In the genomic region with DNA sequence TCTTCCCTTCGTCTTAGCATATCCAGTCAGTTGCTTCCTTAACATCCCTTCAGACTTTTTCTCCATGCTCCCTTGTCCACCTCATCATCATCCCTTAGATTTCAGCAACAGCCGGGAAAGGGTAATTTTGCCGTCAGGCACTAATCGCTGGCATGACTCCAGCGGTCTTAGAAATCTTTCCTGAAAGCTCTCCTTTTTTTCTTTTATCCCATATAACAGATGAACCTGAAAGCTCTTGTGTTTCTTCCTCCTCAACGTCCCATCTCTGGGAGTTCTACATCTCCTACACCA, we compare ENCODE assay signal across 8 cellular contexts. TPM values are rescaled to one million over a fixed set of nuclear protein-coding genes. Genes with fewer than 3 reads are reported as not detected.
DNase-seq lines count a peak whose midpoint lies in the region; ATAC-seq and TF ChIP-seq lines count a peak whose summit lies in the region.

No MANE protein-coding gene starts in this region.

- H3K36me3 Mint-ChIP-seq in activated naive CD4-positive, alpha-beta T cell treated with anti-CD3 and anti-CD28 coated beads, Interleukin-2, amount 50 U/mL, for 72 hours = no peaks in the 10 kb centered on the region

- no peaks in the 10 kb centered on the region for H3K27me3 ChIP-seq in hepatocyte
- H3K27me3 ChIP-seq in subcutaneous abdominal adipose tissue (ENCODE audit: control insufficient read depth in 5 of 5, insufficient read depth in 4 of 5, low read length in 5 of 5) = no peaks in the 10 kb centered on the region

- POLR2A ChIA-PET in HEK293 (lab: Yijun Ruan, JAX) = interaction anchor here (2.6 to 4.0 kb wide), 4 partner anchors 40 to 298 kb away, joined by 6 to 48 read pairs (median 22); a partner anchor contains a TSS

- H3K4me2 ChIP-seq in hepatocyte = peak overlapping the region; percentile 73

- no peak for TF ChIP-seq CTCF in HEK293 (tag by site-specific recombination; IDR thresholded peaks at IDR 0.05)
- TF ChIP-seq CTCF in hepatocyte (IDR thresholded peaks at IDR 0.05; ENCODE audit: poor library complexity) = no peak

- in situ Hi-C loops in SK-MEL-5 (cut with HindIII; ENCODE audit: low pct_unique_long_range_greater_than_20kb, low sequenced_read_pairs) = no loop called here

- 0 out of 2 replicates have a peak, but pooled peaks cover 2% of the 10 kb centered on the region for H3K4me1 ChIP-seq in HEK293 (ENCODE audit: control insufficient read depth, insufficient read depth, low read length)
- peaks cover 13% of the 10 kb centered on the region for H3K4me1 ChIP-seq in hepatocyte (ENCODE audit: insufficient read depth)
- peaks cover 0 to 35% (median 30%) of the 10 kb centered on the region in 5 donors for H3K4me1 ChIP-seq in subcutaneous abdominal adipose tissue (ENCODE audit: control insufficient read depth in 5 of 5, insufficient read depth in 5 of 5, low read length in 5 of 5)

- peak overlapping the region in 4 of 5 donors; percentile 30 to 89 (median 74) for H3K9ac ChIP-seq in subcutaneous abdominal adipose tissue (ENCODE audit: low read length in 5 of 5)

- no peaks in the 10 kb centered on the region for H3K9me2 ChIP-seq in hepatocyte (replicated peaks; ENCODE audit: insufficient read depth)

- CTCF ChIA-PET in HEK293 (lab: Yijun Ruan, JAX) = interaction anchor here (0.9 to 2.4 kb wide), 10 partner anchors 14 to 298 kb away, joined by 3 to 14 read pairs (median 4); a partner anchor contains a TSS

- peak overlapping the region; percentile 64 for H3K4me3 ChIP-seq in HEK293 (ENCODE audit: low read depth, low read length)
- H3K4me3 ChIP-seq in hepatocyte = peak overlapping the region; percentile 35
- H3K4me3 ChIP-seq in subcutaneous abdominal adipose tissue (ENCODE audit: low read depth in 1 of 5, low read length in 5 of 5) = peak overlapping the region; percentile 62 to 86 (median 81)

- H3K27ac ChIP-seq in HEK293 (ENCODE audit: extremely low read depth, low read depth, low read length) (peak overlapping the region; percentile 72), hepatocyte (peak overlapping the region; percentile 98), subcutaneous abdominal adipose tissue (ENCODE audit: low read depth, low read length) (peak overlapping the region; percentile 93)

- H3K27ac Mint-ChIP-seq in activated naive CD4-positive, alpha-beta T cell treated with anti-CD3 and anti-CD28 coated beads, Interleukin-2, amount 50 U/mL, for 72 hours = no peak overlapping the region

- ATAC-seq in HG02840 (IDR thresholded peaks at IDR 0.05; ENCODE audit: low FRiP score, unreplicated experiment) = no peak
- no peak for ATAC-seq in activated naive CD4-positive, alpha-beta T cell treated with anti-CD3 and anti-CD28 coated beads, Interleukin-2, amount 50 U/mL, for 72 hours

- no peaks in the 10 kb centered on the region for H3K9me3 ChIP-seq in HEK293 (ENCODE audit: control insufficient read depth, insufficient read depth, low read depth, low read length)
- H3K9me3 ChIP-seq in hepatocyte (ENCODE audit: low read depth) = no peaks in the 10 kb centered on the region
- no peaks in the 10 kb centered on the region for H3K9me3 ChIP-seq in subcutaneous abdominal adipose tissue (ENCODE audit: control insufficient read depth in 5 of 5, low read length in 5 of 5)

- DNase-seq in SK-MEL-5 (ENCODE audit: low read depth, low spot score) = peak; percentile 60
- DNase-seq in hepatocyte (ENCODE audit: low spot score) = peak; percentile 64
- no peak for DNase-seq in activated CD4-positive, alpha-beta T cell treated with anti-CD3 and anti-CD28 coated beads, Interleukin-2, amount 50 U/mL, for 48 hours
- no peak for DNase-seq in NCI-H1930 (lab: John Stamatoyannopoulos, UW)
- no peak for DNase-seq in activated naive CD4-positive, alpha-beta T cell treated with anti-CD3 and anti-CD28 coated beads, Interleukin-2, amount 50 U/mL, for 72 hours (ENCODE audit: low spot score in 2 of 2)

- no peaks in the 10 kb centered on the region for H3K9me3 Mint-ChIP-seq in activated naive CD4-positive, alpha-beta T cell treated with anti-CD3 and anti-CD28 coated beads, Interleukin-2, amount 50 U/mL, for 72 hours

- WGBS in hepatocyte (ENCODE audit: low lambda C conversion rate, missing lambda C conversion rate) = 22% methylated on average over 6 of the region's 6 CpGs

- peaks cover 16% of the 10 kb centered on the region for H3K79me2 ChIP-seq in hepatocyte

- peaks cover 20% of the 10 kb centered on the region for H4K20me1 ChIP-seq in hepatocyte (ENCODE audit: insufficient read depth, poor library complexity, severe bottlenecking)

- H3K36me3 ChIP-seq in HEK293 (ENCODE audit: control insufficient read depth in 2 of 2, insufficient read depth in 1 of 2, low read length in 2 of 2) (no peaks in the 10 kb centered on the region), hepatocyte (replicated peaks; ENCODE audit: insufficient read depth, low read depth) (no peaks in the 10 kb centered on the region), subcutaneous abdominal adipose tissue (ENCODE audit: control insufficient read depth in 5 of 5, insufficient read depth in 5 of 5, low read length in 5 of 5) (no peaks in the 10 kb centered on the region)

- H2AFZ ChIP-seq in hepatocyte = peak overlapping the region; percentile 61

TF ChIP-seq in HEK293, 187 proteins besides CTCF, POLR2A, EP300 and RAD21 (continues in another document):
- TF ChIP-seq, protein P1, sequence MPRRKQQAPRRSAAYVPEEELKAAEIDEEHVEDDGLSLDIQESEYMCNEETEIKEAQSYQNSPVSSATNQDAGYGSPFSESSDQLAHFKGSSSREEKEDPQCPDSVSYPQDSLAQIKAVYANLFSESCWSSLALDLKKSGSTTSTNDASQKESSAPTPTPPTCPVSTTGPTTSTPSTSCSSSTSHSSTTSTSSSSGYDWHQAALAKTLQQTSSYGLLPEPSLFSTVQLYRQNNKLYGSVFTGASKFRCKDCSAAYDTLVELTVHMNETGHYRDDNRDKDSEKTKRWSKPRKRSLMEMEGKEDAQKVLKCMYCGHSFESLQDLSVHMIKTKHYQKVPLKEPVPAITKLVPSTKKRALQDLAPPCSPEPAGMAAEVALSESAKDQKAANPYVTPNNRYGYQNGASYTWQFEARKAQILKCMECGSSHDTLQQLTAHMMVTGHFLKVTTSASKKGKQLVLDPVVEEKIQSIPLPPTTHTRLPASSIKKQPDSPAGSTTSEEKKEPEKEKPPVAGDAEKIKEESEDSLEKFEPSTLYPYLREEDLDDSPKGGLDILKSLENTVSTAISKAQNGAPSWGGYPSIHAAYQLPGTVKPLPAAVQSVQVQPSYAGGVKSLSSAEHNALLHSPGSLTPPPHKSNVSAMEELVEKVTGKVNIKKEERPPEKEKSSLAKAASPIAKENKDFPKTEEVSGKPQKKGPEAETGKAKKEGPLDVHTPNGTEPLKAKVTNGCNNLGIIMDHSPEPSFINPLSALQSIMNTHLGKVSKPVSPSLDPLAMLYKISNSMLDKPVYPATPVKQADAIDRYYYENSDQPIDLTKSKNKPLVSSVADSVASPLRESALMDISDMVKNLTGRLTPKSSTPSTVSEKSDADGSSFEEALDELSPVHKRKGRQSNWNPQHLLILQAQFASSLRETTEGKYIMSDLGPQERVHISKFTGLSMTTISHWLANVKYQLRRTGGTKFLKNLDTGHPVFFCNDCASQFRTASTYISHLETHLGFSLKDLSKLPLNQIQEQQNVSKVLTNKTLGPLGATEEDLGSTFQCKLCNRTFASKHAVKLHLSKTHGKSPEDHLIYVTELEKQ (tag by site-specific recombination; IDR thresholded peaks at IDR 0.05; ENCODE audit: borderline replicate concordance) = no peak
- TF ChIP-seq, protein P2, sequence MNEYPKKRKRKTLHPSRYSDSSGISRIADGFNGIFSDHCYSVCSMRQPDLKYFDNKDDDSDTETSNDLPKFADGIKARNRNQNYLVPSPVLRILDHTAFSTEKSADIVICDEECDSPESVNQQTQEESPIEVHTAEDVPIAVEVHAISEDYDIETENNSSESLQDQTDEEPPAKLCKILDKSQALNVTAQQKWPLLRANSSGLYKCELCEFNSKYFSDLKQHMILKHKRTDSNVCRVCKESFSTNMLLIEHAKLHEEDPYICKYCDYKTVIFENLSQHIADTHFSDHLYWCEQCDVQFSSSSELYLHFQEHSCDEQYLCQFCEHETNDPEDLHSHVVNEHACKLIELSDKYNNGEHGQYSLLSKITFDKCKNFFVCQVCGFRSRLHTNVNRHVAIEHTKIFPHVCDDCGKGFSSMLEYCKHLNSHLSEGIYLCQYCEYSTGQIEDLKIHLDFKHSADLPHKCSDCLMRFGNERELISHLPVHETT (tag by site-specific recombination; IDR thresholded peaks at IDR 0.05) = no peak
- TF ChIP-seq IKZF3 (tag by site-specific recombination; IDR thresholded peaks at IDR 0.05) (0 out of 2 replicates have a peak, but pooled peaks have one; percentile 14), ZNF404 (tag by site-specific recombination; IDR thresholded peaks at IDR 0.05) (no peak), ZBTB48 (tag by site-specific recombination; IDR thresholded peaks at IDR 0.05) (peak; percentile 99)

RNA-seq across cellular contexts. Expression of a gene that starts 10.4 kb away (rescaled TPM):
- total RNA-seq in SK-MEL-5 (2014; rRNA removed; shearing (Covaris generic)) = 18.5 and 21.1 TPM in 2 replicates
- polyA plus RNA-seq in SK-MEL-5 (2015; cell fraction: cytosol; rRNA removed) = 15.3 and 25.0 TPM in 2 replicates
- polyA plus RNA-seq in SK-MEL-5 (2015; cell fraction: nucleus; rRNA removed) = 35.6 and 37.1 TPM in 2 replicates
- 8.5 and 16.1 TPM in 2 replicates for total RNA-seq in hepatocyte
- polyA plus RNA-seq in hepatocyte = 19.0 and 20.6 TPM in 2 replicates
- total RNA-seq in activated naive CD4-positive, alpha-beta T cell treated with anti-CD3 and anti-CD28 coated beads, Interleukin-2, amount 50 U/mL, for 72 hours = 10 to 100 TPM; 19.4 to 28.7 TPM

RNA-seq across cellular contexts. Expression of a gene that starts 28.7 kb away (rescaled TPM):
- total RNA-seq in SK-MEL-5 (2014; rRNA removed; shearing (Covaris generic)) = 19.4 and 22.3 TPM in 2 replicates
- polyA plus RNA-seq in SK-MEL-5 (2015; cell fraction: cytosol; rRNA removed) = 37.2 and 41.9 TPM in 2 replicates
- 29.0 and 30.7 TPM in 2 replicates for polyA plus RNA-seq in SK-MEL-5 (2015; cell fraction: nucleus; rRNA removed)
- 4.5 and 5.0 TPM in 2 replicates for total RNA-seq in hepatocyte
- polyA plus RNA-seq in hepatocyte = 5.5 and 8.9 TPM in 2 replicates
- total RNA-seq in activated naive CD4-positive, alpha-beta T cell treated with anti-CD3 and anti-CD28 coated beads, Interleukin-2, amount 50 U/mL, for 72 hours = 10 to 100 TPM; 10.9 to 14.6 TPM

RNA-seq across cellular contexts. Expression of a gene that starts 38.7 kb away (rescaled TPM):
- total RNA-seq in SK-MEL-5 (2014; rRNA removed; shearing (Covaris generic)) = 14.1 and 15.4 TPM in 2 replicates
- 110 and 124 TPM in 2 replicates for polyA plus RNA-seq in SK-MEL-5 (2015; cell fraction: cytosol; rRNA removed)
- 44.7 and 44.8 TPM in 2 replicates for polyA plus RNA-seq in SK-MEL-5 (2015; cell fraction: nucleus; rRNA removed)
- total RNA-seq in hepatocyte = 16.8 and 23.3 TPM in 2 replicates
- 58.6 and 68.0 TPM in 2 replicates for polyA plus RNA-seq in hepatocyte
- total RNA-seq in activated naive CD4-positive, alpha-beta T cell treated with anti-CD3 and anti-CD28 coated beads, Interleukin-2, amount 50 U/mL, for 72 hours = 10 to 100 TPM; 47.6 to 65.3 TPM

RNA-seq across cellular contexts. Expression of a gene that starts 47.7 kb away (rescaled TPM):
- 1.6 TPM in 2 replicates for total RNA-seq in SK-MEL-5 (2014; rRNA removed; shearing (Covaris generic))
- 1.4 and 3.4 TPM in 2 replicates for polyA plus RNA-seq in SK-MEL-5 (2015; cell fraction: cytosol; rRNA removed)
- 28.3 and 37.9 TPM in 2 replicates for polyA plus RNA-seq in SK-MEL-5 (2015; cell fraction: nucleus; rRNA removed)
- 34.8 and 37.0 TPM in 2 replicates for total RNA-seq in hepatocyte
- polyA plus RNA-seq in hepatocyte = 34.0 and 40.2 TPM in 2 replicates
- total RNA-seq in activated naive CD4-positive, alpha-beta T cell treated with anti-CD3 and anti-CD28 coated beads, Interleukin-2, amount 50 U/mL, for 72 hours = 1 to 10 TPM; 2.3 to 4.5 TPM

Comparison
In these comparisons a context has a peak if more than half of its experiments do, and no peak if none do; other contexts are left out.
1. DNase-seq: peak in SK-MEL-5 (single experiment) and hepatocyte (single experiment); none in activated CD4-positive, alpha-beta T cell treated with anti-CD3 and anti-CD28 coated beads, Interleukin-2, amount 50 U/mL, for 48 hours (0 of 2), NCI-H1930 (0 of 2) and activated naive CD4-positive, alpha-beta T cell treated with anti-CD3 and anti-CD28 coated beads, Interleukin-2, amount 50 U/mL, for 72 hours (0 of 2).
2. Peak in every context shown above with its lines, with median percentiles within 50 percentile points of each other: H3K27ac ChIP-seq and H3K4me3 ChIP-seq.